10 cellular contexts compared by ENCODE assay signal in the genomic region with DNA sequence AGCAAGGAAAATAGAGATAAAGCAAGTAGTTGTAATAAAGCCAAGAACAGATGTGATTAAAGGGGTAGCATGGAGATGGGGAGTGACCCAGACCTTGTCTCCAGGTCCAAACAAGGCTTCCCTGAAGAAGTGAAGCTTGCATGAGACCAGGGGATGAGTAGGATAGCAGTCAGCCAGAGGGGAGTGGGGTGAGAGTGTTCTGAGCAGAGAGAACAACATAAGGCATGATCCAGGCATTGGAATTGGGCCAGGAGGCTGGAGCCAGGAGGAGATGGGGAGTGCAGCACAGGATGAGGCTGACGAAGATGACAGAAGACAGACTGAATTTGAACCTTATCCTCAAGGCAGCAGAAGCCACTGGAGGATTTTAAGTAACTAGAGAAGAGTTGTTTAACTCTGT. TPM values are rescaled to one million over a fixed set of nuclear protein-coding genes. Genes with fewer than 3 reads are reported as not detected.
A peak's percentile ranks its signal among the peaks of the same experiment; 100 is the strongest.
DNase-seq lines count a peak whose midpoint lies in the region; ATAC-seq and TF ChIP-seq lines count a peak whose summit lies in the region.
"Had no signal": no experiment of that assay in that cellular context is flagged by ENCODE, and none has a peak within 500 bp of the region (broad histone marks: within the 10 kb centered on the region; RNA-seq: fewer than 3 reads in every experiment).

No MANE protein-coding gene starts in this region.

- DNase-seq in NCI-H2196 (lab: John Stamatoyannopoulos, UW; ENCODE audit: unreplicated experiment) (peak; percentile 23), NCI-H2196 treated with DMSO at 0.1 percent for 48 hours (lab: John Stamatoyannopoulos, UW; ENCODE audit: unreplicated experiment) (no peak), brain microvascular endothelial cell (peak; percentile 65), hippocampal formation (lab: John Stamatoyannopoulos, UW) (peak; percentile 41 to 54), transverse colon (peak; percentile 27), SHP77 treated with DMSO at 0.1 percent for 48 hours (lab: John Stamatoyannopoulos, UW) (no peak)
- DNase-seq in activated naive CD4-positive, alpha-beta T cell treated with anti-CD3 and anti-CD28 coated beads, Interleukin-2, amount 50 U/mL, for 16 hours, result no peak
- DNase-seq: NCI-H2081 had no signal

- no peak for TF ChIP-seq POLR2A in transverse colon (IDR thresholded peaks at IDR 0.05)

- H3K27me3 ChIP-seq in brain microvascular endothelial cell (replicated peaks) (no peaks in the 10 kb centered on the region), transverse colon (no peaks in the 10 kb centered on the region)

- H3K27ac ChIP-seq in brain microvascular endothelial cell (peak overlapping the region; percentile 7), transverse colon (peak overlapping the region in 3 of 4 donors; percentile 9 to 65 (median 49))
- H3K27ac ChIP-seq: neural progenitor cell had no signal

- in situ Hi-C loops in brain microvascular endothelial cell (cut with HindIII; ENCODE audit: low pct_ligation_motif_present, low sequenced_read_pairs) (no loop called here), transverse colon (cut with MboI; ENCODE audit: low pct_ligation_motif_present in 1 of 4, low pct_unique_long_range_greater_than_20kb in 1 of 4, low sequenced_read_pairs in 3 of 4) (loop anchor here in 1 of 4 donors (25.0 kb wide), 1 partner anchor 104 kb away; no protein-coding TSS in a partner anchor)

- intact Hi-C loops in transverse colon (cut with DNase I; ENCODE audit: low total_unique reads), result no loop called here

- 36 to 71% methylated on average over 1 of the region's 1 CpG for WGBS in transverse colon (ENCODE audit: low coverage in 1 of 2), 2 donors

- H3K4me1 ChIP-seq in transverse colon, result peaks cover 0 to 19% (median 7%) of the 10 kb centered on the region in 4 donors
- H3K4me1 ChIP-seq: neural progenitor cell had no signal

- H3K36me3 ChIP-seq in brain microvascular endothelial cell (replicated peaks), result no peaks in the 10 kb centered on the region
- no peaks in the 10 kb centered on the region for H3K36me3 ChIP-seq in transverse colon
- H3K36me3 ChIP-seq: neural progenitor cell had no signal

- no peak overlapping the region for H3K4me3 ChIP-seq in brain microvascular endothelial cell (ENCODE audit: low read depth, low read length)
- no peak overlapping the region for H3K4me3 ChIP-seq in transverse colon
- H3K4me3 ChIP-seq: neural progenitor cell had no signal

- H3K9me3 ChIP-seq in transverse colon, result no peaks in the 10 kb centered on the region

- ATAC-seq in activated CD4-positive, CD25-positive, alpha-beta regulatory T cell treated with anti-CD3 and anti-CD28 coated beads, Interleukin-2, amount 50 U/mL, for 24 hours, result no peak

- no peak for TF ChIP-seq EP300 in transverse colon (IDR thresholded peaks at IDR 0.05; ENCODE audit: low read depth)

- TF ChIP-seq CTCF in brain microvascular endothelial cell (IDR thresholded peaks at IDR 0.05; ENCODE audit: low read depth, low read length, missing control alignments) (no peak), transverse colon (IDR thresholded peaks at IDR 0.05) (no peak)

RNA-seq across cellular contexts. Expression of a gene that starts 7.2 kb away (rescaled TPM):
- 1 to 10 TPM; 1.8 to 6.8 (median 5.3) TPM for total RNA-seq in transverse colon

RNA-seq across cellular contexts. Expression of a gene that starts 21.2 kb away (rescaled TPM):
- total RNA-seq in transverse colon, result 1 to 10 TPM; 2.2 to 9.2 (median 4.4) TPM

Comparison
In these comparisons a context has a peak if more than half of its experiments do, and no peak if none do; other contexts are left out.
1. DNase-seq: peak in NCI-H2196 (single experiment), brain microvascular endothelial cell (single experiment), hippocampal formation (2 of 2) and transverse colon (single experiment); none in NCI-H2196 treated with DMSO at 0.1 percent for 48 hours (single experiment), activated naive CD4-positive, alpha-beta T cell treated with anti-CD3 and anti-CD28 coated beads, Interleukin-2, amount 50 U/mL, for 16 hours (single experiment) and SHP77 treated with DMSO at 0.1 percent for 48 hours (single experiment).